In the genomic region with DNA sequence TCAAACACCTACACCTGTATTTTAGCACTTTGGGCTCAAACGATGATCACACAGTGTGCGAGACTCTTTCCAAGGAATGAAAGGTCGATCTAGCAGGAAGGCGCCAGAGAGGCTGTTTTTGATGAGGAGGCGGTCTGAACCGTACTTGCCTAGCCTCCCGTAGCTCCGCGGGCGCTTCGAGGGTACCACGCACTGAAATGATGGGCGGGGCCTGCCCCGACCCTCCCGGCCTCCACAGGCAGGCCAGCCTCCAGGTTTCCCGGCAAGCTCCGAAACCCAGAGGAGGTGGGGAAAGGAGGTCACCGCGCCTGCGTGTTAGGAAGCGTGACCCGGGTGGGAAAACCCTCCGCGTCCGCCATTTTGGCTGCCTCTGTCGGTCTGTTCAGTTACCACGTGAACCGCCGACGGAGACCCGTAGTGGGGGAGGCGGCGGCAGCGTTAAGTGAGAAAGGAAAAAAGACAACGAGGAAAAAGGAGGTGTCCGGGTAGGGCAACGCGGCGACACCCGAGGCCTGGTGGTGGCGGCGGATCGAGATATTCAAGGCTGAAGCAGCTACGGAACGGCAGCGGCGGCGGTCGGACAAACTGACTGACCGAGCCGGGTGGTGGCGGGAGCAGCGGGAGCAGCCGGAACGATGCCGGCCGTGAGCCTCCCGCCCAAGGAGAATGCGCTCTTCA, we compare ENCODE assay signal across 8 cellular contexts. TPM values are rescaled to one million over a fixed set of nuclear protein-coding genes. Genes with fewer than 3 reads are reported as not detected.
DNase-seq lines count a peak whose midpoint lies in the region; ATAC-seq and TF ChIP-seq lines count a peak whose summit lies in the region.

A gene (plus strand): TSS at position 363 of the 678 bp plus-strand sequence. CDS start 273 bp downstream, at position 636.

- peaks cover 2% of the 10 kb centered on the region for H3K36me3 Mint-ChIP-seq in IgD-negative memory B cell

- peak within 1 kb of the TSS; percentile 86 for H3K4me3 ChIP-seq in epithelial cell of esophagus (ENCODE audit: low read length)
- peak within 1 kb of the TSS; percentile 94 for H3K4me3 ChIP-seq in mucosa of descending colon

- intact Hi-C loops in mucosa of descending colon (cut with DNase I, micrococcal nuclease) = no loop called here

- ATAC-seq in GM21529 (IDR thresholded peaks at IDR 0.05; ENCODE audit: unreplicated experiment) = peak; percentile 83
- ATAC-seq in mucosa of descending colon = peak; percentile 95

- H3K4me1 ChIP-seq in mucosa of descending colon (ENCODE audit: low read depth) = peaks cover 21% of the 10 kb centered on the region

- H3K27me3 Mint-ChIP-seq in IgD-negative memory B cell = no peaks in the 10 kb centered on the region

- H3K36me3 ChIP-seq in mucosa of descending colon (ENCODE audit: low read depth) = peaks cover 5% of the 10 kb centered on the region

- peaks cover 0 to 3% (median 1%) of the 10 kb centered on the region in 3 donors for H3K9me3 Mint-ChIP-seq in IgD-negative memory B cell

- DNase-seq in DMS 273 treated with DMSO at 0.1 percent for 48 hours (lab: John Stamatoyannopoulos, UW) (peak; percentile 89), OCI-M2 (lab: John Stamatoyannopoulos, UW; ENCODE audit: unreplicated experiment) (peak; percentile 69), activated T-cell treated with anti-CD3 and anti-CD28 coated beads for 4 hours (peak; percentile 95), epithelial cell of esophagus (ENCODE audit: low read depth) (peak; percentile 98), mucosa of descending colon (peak; percentile 97 to 98 (median 98))
- peak; percentile 95 for DNase-seq in stimulated activated CD8-positive, alpha-beta memory T cell treated with anti-CD3 and anti-CD28 coated beads, Interleukin-4, amount 100 ng/mL, for 24 hours (ENCODE audit: low read depth)

- peaks cover 25 to 43% (median 28%) of the 10 kb centered on the region in 3 donors for H3K4me1 Mint-ChIP-seq in IgD-negative memory B cell

- no peak for TF ChIP-seq CTCF in epithelial cell of esophagus (IDR thresholded peaks at IDR 0.05; ENCODE audit: insufficient read depth, low read depth, low read length, missing control alignments)
- no peak for TF ChIP-seq CTCF in mucosa of descending colon (IDR thresholded peaks at IDR 0.05)

- peak within 1 kb of the TSS; percentile 97 to 100 (median 98) for H3K27ac Mint-ChIP-seq in IgD-negative memory B cell

- H3K4me3 Mint-ChIP-seq in IgD-negative memory B cell = peak within 1 kb of the TSS; percentile 100

- no peaks in the 10 kb centered on the region for H3K9me3 ChIP-seq in mucosa of descending colon

RNA-seq across cellular contexts. Expression of the gene that starts here (rescaled TPM):
- polyA plus RNA-seq in IgD-negative memory B cell = 38.9 TPM
- total RNA-seq in mucosa of descending colon = 10 to 100 TPM; 28.2 to 47.4 (median 33.2) TPM

Comparison
In these comparisons a context has a peak if more than half of its experiments do, and no peak if none do; other contexts are left out.
1. Peak in every context shown above with its lines: DNase-seq, ATAC-seq and H3K4me3 ChIP-seq.